12 cellular contexts compared by ENCODE assay signal in genomic region chr1:86430376-86430775, GRCh38. TPM values are rescaled to one million over a fixed set of nuclear protein-coding genes. Genes with fewer than 3 reads are reported as not detected.
DNase-seq lines count a peak whose midpoint lies in the region; ATAC-seq lines count a peak whose summit lies in the region.
"Had no signal": no experiment of that assay in that cellular context is flagged by ENCODE, and none has a peak within 500 bp of the region (broad histone marks: within the 10 kb centered on the region; RNA-seq: fewer than 3 reads in every experiment).

No MANE protein-coding gene starts in this region.

- H3K4me2 ChIP-seq in trophoblast cell (ENCODE audit: low read length) = no peak overlapping the region

- DNase-seq in stimulated activated naive CD8-positive, alpha-beta T cell treated with anti-CD3 and anti-CD28 coated beads, Interleukin-15, amount 100 ng/mL, for 72 hours = no peak
- no peak for DNase-seq in stimulated activated naive CD8-positive, alpha-beta T cell treated with anti-CD3 and anti-CD28 coated beads, Interleukin-15, Interleukin-2, amounts not matched to agents 100 U/mL and 50 U/mL, for 24 hours
- DNase-seq in epithelial cell of prostate (ENCODE audit: low read depth, low spot score) = peak; percentile 55
- DNase-seq in trophoblast cell = peak; percentile 72 to 80
- no peak for DNase-seq in NOMO-1 treated with dmso at 0.1 percent for 144 hours (lab: John Stamatoyannopoulos, UW; ENCODE audit: unreplicated experiment)
- no peak for DNase-seq in NCI-H2171 (lab: John Stamatoyannopoulos, UW)
- no peak for DNase-seq in NCI-H526 treated with DMSO at 0.1 percent for 48 hours (lab: John Stamatoyannopoulos, UW)
- DNase-seq in KBM-7 = no peak
- DNase-seq: activated naive CD8-positive, alpha-beta T cell treated with anti-CD3 and anti-CD28 coated beads for 36 hours; NCI-H446 treated with DMSO at 0.1 percent for 48 hours had no signal

- H3K4me3 Mint-ChIP-seq in stimulated activated naive CD8-positive, alpha-beta T cell treated with anti-CD3 and anti-CD28 coated beads, Interleukin-15, amount 100 ng/mL, for 72 hours = no peak overlapping the region
- H3K4me3 Mint-ChIP-seq: activated naive CD8-positive, alpha-beta T cell treated with anti-CD3 and anti-CD28 coated beads for 36 hours; dendritic cell treated with granulocyte-macrophage colony-stimulating factor and Interleukin-4, amounts not matched to agents 40 ng/mL and 50 ng/mL, for 4 days had no signal

- H2AK5ac ChIP-seq in trophoblast cell (ENCODE audit: low read length) = no peak overlapping the region

- peaks cover 5% of the 10 kb centered on the region for H3K27me3 Mint-ChIP-seq in stimulated activated naive CD8-positive, alpha-beta T cell treated with anti-CD3 and anti-CD28 coated beads, Interleukin-15, amount 100 ng/mL, for 72 hours
- H3K27me3 Mint-ChIP-seq: progenitor cell of endocrine pancreas had no signal

- H3K79me2 ChIP-seq in trophoblast cell (ENCODE audit: control insufficient read depth, insufficient read depth, low read length, poor library complexity) = no peaks in the 10 kb centered on the region

- peak overlapping the region; percentile 98 for H3K27ac ChIP-seq in epithelial cell of prostate
- H3K27ac ChIP-seq in trophoblast cell (ENCODE audit: low read depth, low read length) = peak overlapping the region; percentile 76

- no peaks in the 10 kb centered on the region for H3K4me1 Mint-ChIP-seq in stimulated activated naive CD8-positive, alpha-beta T cell treated with anti-CD3 and anti-CD28 coated beads, Interleukin-15, amount 100 ng/mL, for 72 hours
- H3K4me1 Mint-ChIP-seq: activated naive CD8-positive, alpha-beta T cell treated with anti-CD3 and anti-CD28 coated beads for 36 hours had no signal

- no peaks in the 10 kb centered on the region for H3K9me3 ChIP-seq in trophoblast cell (ENCODE audit: insufficient read depth, low read depth, low read length)

- H3K23ac ChIP-seq in trophoblast cell (ENCODE audit: low read length) = no peak overlapping the region

- peaks cover 2% of the 10 kb centered on the region for H3K79me1 ChIP-seq in trophoblast cell (ENCODE audit: low read length)

- H3K36me3 ChIP-seq in trophoblast cell (ENCODE audit: control insufficient read depth in 1 of 2, insufficient read depth in 2 of 2, low read length in 2 of 2) = no peaks in the 10 kb centered on the region

- peak; percentile 43 for ATAC-seq in stimulated activated naive CD8-positive, alpha-beta T cell treated with anti-CD3 and anti-CD28 coated beads, Interleukin-15, amount 100 ng/mL, for 72 hours
- ATAC-seq in stimulated activated naive CD8-positive, alpha-beta T cell treated with anti-CD3 and anti-CD28 coated beads, Interleukin-15, Interleukin-2, amounts not matched to agents 100 U/mL and 50 U/mL, for 24 hours = no peak

- no peak overlapping the region for H4K12ac ChIP-seq in trophoblast cell (ENCODE audit: low read depth, low read length)

- in situ Hi-C loops in KBM-7 (cut with MboI; ENCODE audit: low pct_unique_long_range_greater_than_20kb, low sequenced_read_pairs) = no loop called here

- H4K8ac ChIP-seq in trophoblast cell (ENCODE audit: low read depth, low read length) = no peak overlapping the region

- no peaks in the 10 kb centered on the region for H3K9me3 Mint-ChIP-seq in stimulated activated naive CD8-positive, alpha-beta T cell treated with anti-CD3 and anti-CD28 coated beads, Interleukin-15, amount 100 ng/mL, for 72 hours
- H3K9me3 Mint-ChIP-seq: activated naive CD8-positive, alpha-beta T cell treated with anti-CD3 and anti-CD28 coated beads for 36 hours; dendritic cell treated with granulocyte-macrophage colony-stimulating factor and Interleukin-4, amounts not matched to agents 40 ng/mL and 50 ng/mL, for 4 days had no signal

- H3K27me3 ChIP-seq in trophoblast cell (ENCODE audit: insufficient read depth, low read length) = no peaks in the 10 kb centered on the region

- no peak overlapping the region for H2AFZ ChIP-seq in trophoblast cell (ENCODE audit: insufficient read depth, low read length, poor library complexity)

- no peak overlapping the region for H2BK120ac ChIP-seq in trophoblast cell (ENCODE audit: insufficient read depth, low read length, poor library complexity)

- H3K9ac ChIP-seq in trophoblast cell (ENCODE audit: low read length) = no peak overlapping the region

- no peak overlapping the region for H2BK12ac ChIP-seq in trophoblast cell (ENCODE audit: low read length)

- H3K4me3 ChIP-seq in trophoblast cell (ENCODE audit: low read depth, low read length) = no peak overlapping the region

- H4K91ac ChIP-seq in trophoblast cell (ENCODE audit: low read depth, low read length) = no peak overlapping the region

- H3K27ac Mint-ChIP-seq in stimulated activated naive CD8-positive, alpha-beta T cell treated with anti-CD3 and anti-CD28 coated beads, Interleukin-15, amount 100 ng/mL, for 72 hours = no peak overlapping the region
- H3K27ac Mint-ChIP-seq: activated naive CD8-positive, alpha-beta T cell treated with anti-CD3 and anti-CD28 coated beads for 36 hours; dendritic cell treated with granulocyte-macrophage colony-stimulating factor and Interleukin-4, amounts not matched to agents 40 ng/mL and 50 ng/mL, for 4 days; progenitor cell of endocrine pancreas had no signal

- no peak overlapping the region for H2BK5ac ChIP-seq in trophoblast cell (ENCODE audit: low read depth, low read length, poor library complexity)

- H3K4ac ChIP-seq in trophoblast cell (ENCODE audit: low read depth, low read length) = no peak overlapping the region

- no peaks in the 10 kb centered on the region for H3K4me1 ChIP-seq in trophoblast cell (ENCODE audit: control insufficient read depth in 1 of 2, insufficient read depth in 2 of 2, low read length in 2 of 2)

- no peak overlapping the region for H3K14ac ChIP-seq in trophoblast cell (ENCODE audit: low read length)

- H3K18ac ChIP-seq in trophoblast cell (ENCODE audit: low read length) = no peak overlapping the region

RNA-seq across cellular contexts. Expression of gene CLCA2, which starts 6.4 kb away (rescaled TPM):
- polyA plus RNA-seq in trophoblast cell (2013) = 2.6 and 3.6 TPM in 2 replicates

RNA-seq across cellular contexts. Expression of gene ODF2L, which starts 34.3 kb away (rescaled TPM):
- 40.4 and 42.5 TPM in 2 replicates for polyA plus RNA-seq in trophoblast cell (2013)

RNA-seq across cellular contexts. Expression of gene CLCA1, which starts 38.4 kb away (rescaled TPM):
- not detected in 2 replicates for polyA plus RNA-seq in trophoblast cell (2013)

Comparison
In these comparisons a context has a peak if more than half of its experiments do, and no peak if none do; other contexts are left out.
1. DNase-seq: peak in epithelial cell of prostate (single experiment) and trophoblast cell (2 of 2); none in stimulated activated naive CD8-positive, alpha-beta T cell treated with anti-CD3 and anti-CD28 coated beads, Interleukin-15, amount 100 ng/mL, for 72 hours (0 of 2), stimulated activated naive CD8-positive, alpha-beta T cell treated with anti-CD3 and anti-CD28 coated beads, Interleukin-15, Interleukin-2, amounts not matched to agents 100 U/mL and 50 U/mL, for 24 hours (single experiment), NOMO-1 treated with dmso at 0.1 percent for 144 hours (single experiment), NCI-H2171 (single experiment), NCI-H526 treated with DMSO at 0.1 percent for 48 hours (single experiment) and KBM-7 (single experiment).